Comparison of ENCODE assay signal across 10 cellular contexts in the genomic region with DNA sequence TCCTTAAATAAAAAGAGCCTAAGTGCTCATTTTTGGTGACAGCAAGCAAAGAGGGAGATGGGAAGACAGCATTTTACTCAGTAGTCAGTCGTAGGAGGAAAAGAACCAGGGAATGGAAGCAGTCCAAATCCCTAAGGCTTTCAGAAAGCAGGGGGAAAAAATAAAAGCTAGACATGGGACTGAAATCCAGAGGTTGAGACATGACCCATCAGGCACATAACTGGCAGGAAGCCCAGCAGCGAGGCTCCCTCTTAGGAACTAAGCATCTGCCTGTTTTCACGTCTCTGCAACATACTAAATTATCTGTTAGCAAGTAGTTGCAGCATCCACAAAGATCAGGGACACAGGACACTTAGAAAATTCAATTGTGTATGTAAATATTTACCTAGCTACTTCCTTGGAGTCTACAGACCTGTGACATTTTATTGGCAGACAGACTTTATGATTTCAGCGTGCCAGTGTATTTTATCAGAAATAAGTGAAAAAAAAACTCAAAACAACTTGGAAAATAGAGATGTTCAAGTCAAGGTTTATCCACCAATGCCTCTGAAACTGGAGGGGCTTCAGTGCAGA.
DNase-seq lines count a peak whose midpoint lies in the region; ATAC-seq and TF ChIP-seq lines count a peak whose summit lies in the region.
"Had no signal": no experiment of that assay in that cellular context is flagged by ENCODE, and none has a peak within 500 bp of the region (broad histone marks: within the 10 kb centered on the region; RNA-seq: fewer than 3 reads in every experiment).

No MANE protein-coding gene starts in this region.

- no peaks in the 10 kb centered on the region for H3K79me2 ChIP-seq in PC-3 (ENCODE audit: low read length)

- H3K4me3 ChIP-seq in PC-3 (ENCODE audit: low read length) (no peak overlapping the region), esophagus squamous epithelium (no peak overlapping the region), thoracic aorta (no peak overlapping the region), prostate gland (no peak overlapping the region)

- H3K27me3 ChIP-seq in PC-3 (ENCODE audit: low read length) (no peaks in the 10 kb centered on the region), esophagus squamous epithelium (no peaks in the 10 kb centered on the region), thoracic aorta (replicated peaks; ENCODE audit: insufficient read depth) (no peaks in the 10 kb centered on the region), prostate gland (replicated peaks; ENCODE audit: insufficient read depth) (no peaks in the 10 kb centered on the region)

- H3K4me1 ChIP-seq in PC-3 (ENCODE audit: insufficient read depth, low read length) (peaks cover 44% of the 10 kb centered on the region), esophagus squamous epithelium (peaks cover 8 to 35% (median 21%) of the 10 kb centered on the region in 3 donors), thoracic aorta (ENCODE audit: control insufficient read depth in 1 of 2, low read depth in 2 of 2) (peaks cover 7 to 44% of the 10 kb centered on the region in 2 donors), prostate gland (replicated peaks) (no peaks in the 10 kb centered on the region)

- H2AFZ ChIP-seq in PC-3 (ENCODE audit: low read length) = no peak overlapping the region

- peak overlapping the region; percentile 58 for H3K4me2 ChIP-seq in PC-3 (ENCODE audit: low read length)

- H3K9ac ChIP-seq in PC-3 (ENCODE audit: low read length) = no peak overlapping the region

- intact Hi-C loops in PC-3 (cut with micrococcal nuclease) (loop anchor here (5.0 kb wide), 1 partner anchor 214 kb away; no protein-coding TSS in a partner anchor), esophagus squamous epithelium (cut with DNase I) (no loop called here), prostate gland (cut with DNase I) (no loop called here)

- H3K27ac Mint-ChIP-seq in mesothelial cell of epicardium (peak overlapping the region; percentile 80), HFFc6 (no peak overlapping the region)
- H3K27ac Mint-ChIP-seq: natural killer cell treated with Interleukin-12 subunit alpha and Interleukin-12 subunit beta and Interleukin-15 and Interleukin-18, amount 100 ng/mL, for 72 hours had no signal

- H3K9me3 Mint-ChIP-seq in mesothelial cell of epicardium (peaks cover 6% of the 10 kb centered on the region), HFFc6 (no peaks in the 10 kb centered on the region)

- H3K9me3 ChIP-seq in PC-3 (ENCODE audit: low read length) (no peaks in the 10 kb centered on the region), esophagus squamous epithelium (no peaks in the 10 kb centered on the region), thoracic aorta (no peaks in the 10 kb centered on the region), prostate gland (no peaks in the 10 kb centered on the region)

- H3K36me3 Mint-ChIP-seq in mesothelial cell of epicardium = no peaks in the 10 kb centered on the region
- H3K36me3 Mint-ChIP-seq in HFFc6 (ENCODE audit: low read depth) = no peaks in the 10 kb centered on the region
- H3K36me3 Mint-ChIP-seq: natural killer cell treated with Interleukin-12 subunit alpha and Interleukin-12 subunit beta and Interleukin-15 and Interleukin-18, amount 100 ng/mL, for 72 hours had no signal

- H3K4me3 Mint-ChIP-seq in mesothelial cell of epicardium = no peak overlapping the region
- H3K4me3 Mint-ChIP-seq in HFFc6 = no peak overlapping the region
- H3K4me3 Mint-ChIP-seq: natural killer cell treated with Interleukin-12 subunit alpha and Interleukin-12 subunit beta and Interleukin-15 and Interleukin-18, amount 100 ng/mL, for 72 hours had no signal

- ATAC-seq in PC-3 (peak; percentile 74), thoracic aorta (ENCODE audit: insufficient number of reproducible peaks, low FRiP score, low read depth) (no peak)
- ATAC-seq: natural killer cell treated with Interleukin-12 subunit alpha and Interleukin-12 subunit beta and Interleukin-15 and Interleukin-18, amount 100 ng/mL, for 72 hours had no signal

- TF ChIP-seq CTCF in PC-3 (conservative IDR thresholded peaks at IDR 0.05; ENCODE audit: low read depth, low read length) (no peak), esophagus squamous epithelium (IDR thresholded peaks at IDR 0.05) (no peak), mesothelial cell of epicardium (IDR thresholded peaks at IDR 0.05; ENCODE audit: unreplicated experiment) (no peak), thoracic aorta (IDR thresholded peaks at IDR 0.05) (no peak), prostate gland (IDR thresholded peaks at IDR 0.05) (no peak), HFFc6 (IDR thresholded peaks at IDR 0.05) (no peak)

- H3K4me1 Mint-ChIP-seq in mesothelial cell of epicardium (peaks cover 62% of the 10 kb centered on the region), HFFc6 (ENCODE audit: low read depth) (peaks cover 49% of the 10 kb centered on the region)

- CTCF ChIA-PET in PC-3 (lab: Charles Lee) = no interaction called here

- no TSS peak for BruUV-seq in PC-3 (replicated peaks; lab: Mats Ljungman, UMichigan)

- WGBS in esophagus squamous epithelium, 2 donors = 18 to 23% methylated on average over 4 of the region's 4 CpGs
- 7% methylated on average over 4 of the region's 4 CpGs for WGBS in prostate gland

- no peaks in the 10 kb centered on the region for H3K9me2 ChIP-seq in PC-3 (replicated peaks; ENCODE audit: low read length)

- POLR2A ChIA-PET in PC-3 (lab: Charles Lee; ENCODE audit: unreplicated experiment) = no interaction called here

- H3K27ac ChIP-seq in PC-3 (ENCODE audit: low read length) (peak overlapping the region; percentile 82), esophagus squamous epithelium (peak overlapping the region; percentile 7 to 64 (median 36)), thoracic aorta (peak overlapping the region; percentile 65 to 74), prostate gland (peak overlapping the region in 1 of 2 donors; percentile 26)

- H4K20me1 ChIP-seq in PC-3 (ENCODE audit: low read length) = no peaks in the 10 kb centered on the region

- H3K27me3 Mint-ChIP-seq in mesothelial cell of epicardium (ENCODE audit: low read depth) (no peaks in the 10 kb centered on the region), HFFc6 (ENCODE audit: insufficient read depth) (peaks cover 2% of the 10 kb centered on the region)
- H3K27me3 Mint-ChIP-seq: natural killer cell treated with Interleukin-12 subunit alpha and Interleukin-12 subunit beta and Interleukin-15 and Interleukin-18, amount 100 ng/mL, for 72 hours had no signal

- TF ChIP-seq POLR2A in esophagus squamous epithelium (IDR thresholded peaks at IDR 0.05) (no peak), prostate gland (IDR thresholded peaks at IDR 0.05) (no peak)

- DNase-seq in PC-3 (peak; percentile 43), esophagus squamous epithelium (lab: John Stamatoyannopoulos, UW) (no peak), mesothelial cell of epicardium (ENCODE audit: low spot score in 2 of 2, unreplicated experiment in 2 of 2) (peak in 1 of 2 experiments; percentile 49), thoracic aorta (ENCODE audit: low spot score) (no peak), NCI-H2196 treated with DMSO at 0.1 percent for 48 hours (lab: John Stamatoyannopoulos, UW; ENCODE audit: unreplicated experiment) (no peak), prostate gland (ENCODE audit: low spot score) (no peak), HFFc6 (no peak), NCI-H128 (lab: John Stamatoyannopoulos, UW; ENCODE audit: unreplicated experiment) (no peak)
- DNase-seq: NCI-H524 had no signal

- H3F3A ChIP-seq in PC-3 (ENCODE audit: low read length, unreplicated experiment) = no peaks in the 10 kb centered on the region

- H3K36me3 ChIP-seq in PC-3 (ENCODE audit: low read depth, low read length) = no peaks in the 10 kb centered on the region
- no peaks in the 10 kb centered on the region for H3K36me3 ChIP-seq in esophagus squamous epithelium
- no peaks in the 10 kb centered on the region for H3K36me3 ChIP-seq in thoracic aorta
- H3K36me3 ChIP-seq in prostate gland = no peaks in the 10 kb centered on the region
